In genomic region chr17:40343126-40344119, GRCh38 we compare ENCODE assay signal across 8 cellular contexts. TPM values are rescaled to one million over a fixed set of nuclear protein-coding genes. Genes with fewer than 3 reads are reported as not detected.
DNase-seq lines count a peak whose midpoint lies in the region; ATAC-seq and TF ChIP-seq lines count a peak whose summit lies in the region.

No MANE protein-coding gene starts in this region.

- TF ChIP-seq CTCF in HEK293 (tag by site-specific recombination; IDR thresholded peaks at IDR 0.05): no peak
- no peak for TF ChIP-seq CTCF in WTC11 (IDR thresholded peaks at IDR 0.05)
- no peak for TF ChIP-seq CTCF in heart right ventricle (IDR thresholded peaks at IDR 0.05)
- TF ChIP-seq CTCF in gastrocnemius medialis (IDR thresholded peaks at IDR 0.05 in 4 of 5, conservative IDR thresholded peaks at IDR 0.05 in 1 of 5): no peak
- no peak for TF ChIP-seq CTCF in GM13977 (IDR thresholded peaks at IDR 0.05; ENCODE audit: extremely low read depth, insufficient read depth, missing control alignments)

- H3K4me1 ChIP-seq in HEK293 (ENCODE audit: control insufficient read depth, insufficient read depth, low read length): peaks cover 28% of the 10 kb centered on the region
- H3K4me1 ChIP-seq in heart right ventricle: peaks cover 28 to 82% (median 77%) of the 10 kb centered on the region in 9 donors
- H3K4me1 ChIP-seq in gastrocnemius medialis: peaks cover 84 to 89% of the 10 kb centered on the region in 2 donors

- no peak for TF ChIP-seq POLR2A in gastrocnemius medialis (IDR thresholded peaks at IDR 0.05)

- peaks cover 56% of the 10 kb centered on the region for H3K4me1 Mint-ChIP-seq in WTC11

- no peak for ATAC-seq in WTC11
- peak in 2 of 8 donors; percentile 4 for ATAC-seq in heart right ventricle
- ATAC-seq in gastrocnemius medialis: no peak
- no peak for ATAC-seq in GM21529 (IDR thresholded peaks at IDR 0.05; ENCODE audit: unreplicated experiment)
- ATAC-seq in HG02588 (IDR thresholded peaks at IDR 0.05; ENCODE audit: unreplicated experiment): no peak

- no peak for DNase-seq in WTC11 (ENCODE audit: low spot score)
- DNase-seq in heart right ventricle: peak; percentile 64 to 78
- DNase-seq in gastrocnemius medialis: peak in 1 of 2 donors; percentile 53
- no peak for DNase-seq in GM13977 (ENCODE audit: low spot score)
- no peak for DNase-seq in COLO829 (ENCODE audit: low spot score)

- H3K27ac Mint-ChIP-seq in WTC11: no peak overlapping the region

- peaks cover 54% of the 10 kb centered on the region for H3K27me3 Mint-ChIP-seq in WTC11 (ENCODE audit: low read depth)

- POLR2A ChIA-PET in HEK293 (lab: Yijun Ruan, JAX): interaction anchor here (0.9 to 4.4 kb wide), 5 partner anchors 16 to 74 kb away, joined by 3 to 33 read pairs (median 5); partner anchors contain the start of gene TOP2A
- POLR2A ChIA-PET in WTC11 (lab: Charles Lee): interaction anchor here (1.8 to 2.7 kb wide), 2 partner anchors 11 to 34 kb away, joined by 5 to 8 read pairs; partner anchors contain the start of gene RARA

- CTCF ChIA-PET in HEK293 (lab: Yijun Ruan, JAX) (interaction anchor here (0.8 to 5.3 kb wide), 6 partner anchors 13 to 230 kb away, joined by 3 to 67 read pairs (median 4); partner anchors contain the start of gene WIPF2), WTC11 (lab: Charles Lee) (interaction anchor here (0.8 to 5.0 kb wide), 6 partner anchors 11 to 151 kb away, joined by 4 to 56 read pairs (median 26); no protein-coding TSS in a partner anchor)

- 34 to 50% methylated on average over 15 of the region's 15 CpGs for WGBS in heart right ventricle, 2 donors

- in situ Hi-C loops in gastrocnemius medialis (cut with MboI; ENCODE audit: low sequenced_read_pairs in 4 of 4): no loop called here
- in situ Hi-C loops in GM13977 (cut with MboI; ENCODE audit: low pct_unique_long_range_greater_than_20kb, low sequenced_read_pairs, unreplicated experiment): no loop called here

- intact Hi-C loops in heart right ventricle (cut with DNase I): loop anchor here in 3 of 10 donors (2.0 to 10.0 kb wide), 3 partner anchors 23 to 229 kb away; no protein-coding TSS in a partner anchor
- intact Hi-C loops in gastrocnemius medialis (cut with DNase I; ENCODE audit: low total_unique reads): loop anchor here (1.0 to 10.0 kb wide), 3 partner anchors 34 to 1149 kb away; partner anchors contain the start of genes CACNB1, MSL1 and RARA

- H3K36me3 ChIP-seq in HEK293 (ENCODE audit: control insufficient read depth in 2 of 2, insufficient read depth in 1 of 2, low read length in 2 of 2) (peaks cover 0 to 5% of the 10 kb centered on the region in 2 experiments; a peak in 2 of 3 replicates), heart right ventricle (peaks cover 0 to 15% (median 0%) of the 10 kb centered on the region in 9 donors), gastrocnemius medialis (no peaks in the 10 kb centered on the region)

- H3K36me3 Mint-ChIP-seq in WTC11: no peaks in the 10 kb centered on the region

- no peaks in the 10 kb centered on the region for H3K9me3 Mint-ChIP-seq in WTC11

- H3K4me3 Mint-ChIP-seq in WTC11: peak overlapping the region; percentile 76

- H3K27ac ChIP-seq in HEK293 (ENCODE audit: extremely low read depth, low read depth, low read length): no peak overlapping the region
- H3K27ac ChIP-seq in heart right ventricle: peak overlapping the region; percentile 88 to 99 (median 98)
- peak overlapping the region; percentile 95 to 100 (median 98) for H3K27ac ChIP-seq in gastrocnemius medialis

- H3K4me3 ChIP-seq in HEK293 (ENCODE audit: low read depth, low read length) (peak overlapping the region; percentile 69), heart right ventricle (peak overlapping the region; percentile 78 to 97 (median 90)), gastrocnemius medialis (peak overlapping the region; percentile 70 to 81 (median 76))

- H3K9me3 ChIP-seq in HEK293 (ENCODE audit: control insufficient read depth, insufficient read depth, low read depth, low read length): no peaks in the 10 kb centered on the region
- H3K9me3 ChIP-seq in heart right ventricle: no peaks in the 10 kb centered on the region
- H3K9me3 ChIP-seq in gastrocnemius medialis: no peaks in the 10 kb centered on the region

- no peaks in the 10 kb centered on the region for H3K27me3 ChIP-seq in heart right ventricle
- no peaks in the 10 kb centered on the region for H3K27me3 ChIP-seq in gastrocnemius medialis

TF ChIP-seq in HEK293, 187 proteins besides CTCF, POLR2A, EP300 and RAD21 (continues in another document):
- no peak for TF ChIP-seq ZNF423 (tag by site-specific recombination; IDR thresholded peaks at IDR 0.05)
- no peak for TF ChIP-seq ZNF112 (tag by site-specific recombination; IDR thresholded peaks at IDR 0.05)
- no peak for TF ChIP-seq ZNF169 (tag by site-specific recombination; IDR thresholded peaks at IDR 0.05)
- no peak for TF ChIP-seq ZNF426 (tag by site-specific recombination; IDR thresholded peaks at IDR 0.05)
- no peak for TF ChIP-seq ZNF639 (tag by site-specific recombination; IDR thresholded peaks at IDR 0.05)
- TF ChIP-seq GLIS2 (tag by site-specific recombination; IDR thresholded peaks at IDR 0.05): peak; percentile 24
- 0 out of 2 replicates have a peak, but pooled peaks have one; percentile 5 for TF ChIP-seq IKZF3 (tag by site-specific recombination; IDR thresholded peaks at IDR 0.05)
- TF ChIP-seq ZNF324 (tag by site-specific recombination; IDR thresholded peaks at IDR 0.05): no peak
- TF ChIP-seq ZIC2 (tag by site-specific recombination; IDR thresholded peaks at IDR 0.05): peak; percentile 44

TF ChIP-seq in WTC11, 78 proteins besides CTCF, POLR2A, EP300 and RAD21:
- TF ChIP-seq PRDM15 (CRISPR knock-in tag; IDR thresholded peaks at IDR 0.05): 0 out of 2 replicates have a peak, but pooled peaks have one; percentile 26
- TF ChIP-seq ZNF263 (CRISPR knock-in tag; IDR thresholded peaks at IDR 0.05; ENCODE audit: low read depth): no peak

RNA-seq across cellular contexts. Expression of gene GJD3, which starts 21.1 kb away (rescaled TPM):
- total RNA-seq in WTC11 (2021) (1.4 to 2.3 TPM (median 2.0 TPM) in 3 replicates), heart right ventricle (1 to 10 TPM in 9 of 10 donors, under 1 TPM in 1; 0.79 to 6.2 (median 2.1) TPM), gastrocnemius medialis (1 to 10 TPM in 1 of 4 donors, under 1 TPM in 1, not detected in 2; 0.98 to 1.2 TPM)
- under 1 TPM; 0.65 to 0.88 TPM for polyA plus RNA-seq in heart right ventricle

RNA-seq across cellular contexts. Expression of gene RARA, which starts 34.4 kb away (rescaled TPM):
- 14.3 to 20.7 TPM (median 15.8 TPM) in 3 replicates for total RNA-seq in WTC11 (2021)
- 10 to 100 TPM; 11.2 to 34.0 (median 18.3) TPM for total RNA-seq in heart right ventricle
- 10 to 100 TPM; 19.0 to 20.8 TPM for polyA plus RNA-seq in heart right ventricle
- total RNA-seq in gastrocnemius medialis: 10 to 100 TPM; 20.3 to 67.0 (median 48.4) TPM

RNA-seq across cellular contexts. Expression of gene CDC6, which starts 55.7 kb away (rescaled TPM):
- total RNA-seq in WTC11 (2021): 85.9 to 125 TPM (median 87.9 TPM) in 3 replicates
- 1 to 10 TPM in 4 of 10 donors, under 1 TPM in 6; 0.49 to 3.0 (median 0.86) TPM for total RNA-seq in heart right ventricle
- 1 to 10 TPM in 1 of 2 donors, under 1 TPM in 1; 0.66 to 1.8 TPM for polyA plus RNA-seq in heart right ventricle
- under 1 TPM in 3 of 4 donors, not detected in 1; 0.27 to 0.75 (median 0.66) TPM for total RNA-seq in gastrocnemius medialis

Comparison
In these comparisons a context has a peak if more than half of its experiments do, and no peak if none do; other contexts are left out.
1. DNase-seq: peak in heart right ventricle (2 of 2); none in WTC11 (single experiment), GM13977 (single experiment) and COLO829 (single experiment).
2. RNA of gene CDC6, which starts 55.7 kb away (total RNA-seq): 85.9 to 125 TPM in WTC11; 0.49 to 3.0 TPM in heart right ventricle and 0.27 to 0.75 TPM in gastrocnemius medialis; every median in the first group is over 10 times any median in the second.
3. Peak in every context shown above with its lines, with median percentiles within 50 percentile points of each other: H3K4me3 ChIP-seq.